8 cellular contexts compared by ENCODE assay signal in genomic region chr9:125932012-125932411, GRCh38.
A peak's percentile ranks its signal among the peaks of the same experiment; 100 is the strongest.
DNase-seq lines count a peak whose midpoint lies in the region; ATAC-seq and TF ChIP-seq lines count a peak whose summit lies in the region.

No MANE protein-coding gene starts in this region.

- no peak for ATAC-seq in stimulated activated naive B cell treated with anti-CD40 and anti-IgM and Interleukin-4, amounts not matched to agents 10 μg/mL and 1 μg/mL and 100 μg/mL, for 72 hours (replicated peaks)
- ATAC-seq in GM18867 (IDR thresholded peaks at IDR 0.05; ENCODE audit: unreplicated experiment), result no peak

- peak; percentile 100 for DNase-seq in HFFc6
- peak; percentile 30 for DNase-seq in T1000 (lab: John Stamatoyannopoulos, UW)
- DNase-seq in glomerular visceral epithelial cell (ENCODE audit: extremely low spot score), result peak; percentile 97
- no peak for DNase-seq in stimulated activated naive B cell treated with anti-CD40 and anti-IgM and Interleukin-4, amounts not matched to agents 10 μg/mL and 1 μg/mL and 100 μg/mL, for 72 hours
- no peak for DNase-seq in HuH-7 (ENCODE audit: low spot score)
- no peak for DNase-seq in stimulated activated CD4-positive, alpha-beta T cell treated with anti-CD3 and anti-CD28 coated beads, Interleukin-2, amount 100 ng/mL, for 24 hours
- DNase-seq in activated T-cell treated with anti-CD3 and anti-CD28 coated beads, Interleukin-2, amount 50 U/mL, for 48 hours, result no peak

- peaks cover 11% of the 10 kb centered on the region; the same call in 1 of the 2 replicates for H3K36me3 Mint-ChIP-seq in HFFc6 (ENCODE audit: low read depth)
- peaks cover 12 to 37% of the 10 kb centered on the region in 2 donors for H3K36me3 Mint-ChIP-seq in stimulated activated naive B cell treated with anti-CD40 and anti-IgM and Interleukin-4, amounts not matched to agents 10 μg/mL and 1 μg/mL and 100 μg/mL, for 72 hours

- H3K4me1 Mint-ChIP-seq in HFFc6 (ENCODE audit: low read depth), result peaks cover 5% of the 10 kb centered on the region
- H3K4me1 Mint-ChIP-seq in stimulated activated naive B cell treated with anti-CD40 and anti-IgM and Interleukin-4, amounts not matched to agents 10 μg/mL and 1 μg/mL and 100 μg/mL, for 72 hours, result no peaks in the 10 kb centered on the region

- H3K27ac Mint-ChIP-seq in HFFc6, result peak overlapping the region; percentile 94
- H3K27ac Mint-ChIP-seq in stimulated activated naive B cell treated with anti-CD40 and anti-IgM and Interleukin-4, amounts not matched to agents 10 μg/mL and 1 μg/mL and 100 μg/mL, for 72 hours, result peak overlapping the region; percentile 16

- TF ChIP-seq CTCF in HFFc6 (IDR thresholded peaks at IDR 0.05), result no peak

- peak overlapping the region; percentile 72 for H3K4me3 Mint-ChIP-seq in HFFc6
- H3K4me3 Mint-ChIP-seq in stimulated activated naive B cell treated with anti-CD40 and anti-IgM and Interleukin-4, amounts not matched to agents 10 μg/mL and 1 μg/mL and 100 μg/mL, for 72 hours, result no peak overlapping the region

- H3K9me3 Mint-ChIP-seq in HFFc6, result no peaks in the 10 kb centered on the region
- no peaks in the 10 kb centered on the region for H3K9me3 Mint-ChIP-seq in stimulated activated naive B cell treated with anti-CD40 and anti-IgM and Interleukin-4, amounts not matched to agents 10 μg/mL and 1 μg/mL and 100 μg/mL, for 72 hours

- H3K27me3 Mint-ChIP-seq in HFFc6 (ENCODE audit: insufficient read depth), result peaks cover 4% of the 10 kb centered on the region; the same call in 1 of the 2 replicates
- H3K27me3 Mint-ChIP-seq in stimulated activated naive B cell treated with anti-CD40 and anti-IgM and Interleukin-4, amounts not matched to agents 10 μg/mL and 1 μg/mL and 100 μg/mL, for 72 hours, result no peaks in the 10 kb centered on the region

Comparison
In these comparisons a context has a peak if more than half of its experiments do, and no peak if none do; other contexts are left out.
1. DNase-seq: peak in HFFc6 (single experiment), T1000 (single experiment) and glomerular visceral epithelial cell (single experiment); none in stimulated activated naive B cell treated with anti-CD40 and anti-IgM and Interleukin-4, amounts not matched to agents 10 μg/mL and 1 μg/mL and 100 μg/mL, for 72 hours (single experiment), HuH-7 (single experiment), stimulated activated CD4-positive, alpha-beta T cell treated with anti-CD3 and anti-CD28 coated beads, Interleukin-2, amount 100 ng/mL, for 24 hours (0 of 2) and activated T-cell treated with anti-CD3 and anti-CD28 coated beads, Interleukin-2, amount 50 U/mL, for 48 hours (0 of 2).